24 cellular contexts compared by ENCODE assay signal in the genomic region with DNA sequence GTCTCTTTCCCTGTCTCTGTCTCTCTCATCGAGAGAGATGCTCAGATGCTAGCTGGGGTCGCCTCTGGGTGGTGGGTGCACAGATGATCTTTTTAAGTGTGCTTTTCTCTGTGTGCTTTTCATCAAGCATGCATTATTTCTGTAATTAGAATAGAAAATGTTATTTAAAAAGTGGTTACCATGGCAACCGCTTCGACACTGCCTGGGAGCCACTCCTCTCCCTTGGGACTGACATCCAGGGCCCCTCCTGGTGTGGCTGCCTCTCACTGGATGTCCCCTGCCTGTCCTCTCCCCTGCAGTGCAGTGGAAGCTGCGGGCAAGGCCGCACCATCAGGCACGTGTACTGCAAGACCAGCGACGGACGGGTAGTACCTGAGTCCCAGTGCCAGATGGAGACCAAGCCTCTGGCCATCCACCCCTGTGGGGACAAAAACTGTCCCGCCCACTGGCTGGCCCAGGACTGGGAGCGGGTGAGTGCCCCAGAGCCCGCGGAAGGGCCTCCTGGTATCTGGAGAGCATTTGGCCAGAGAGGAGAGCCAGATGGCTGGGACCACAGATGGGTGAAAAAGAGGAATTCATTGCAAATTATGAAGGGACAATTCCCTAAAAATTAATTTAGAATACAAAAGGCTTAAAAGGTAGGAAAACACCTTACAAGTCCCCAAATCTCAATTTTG. TPM values are rescaled to one million over a fixed set of nuclear protein-coding genes. Genes with fewer than 3 reads are reported as not detected.
DNase-seq lines count a peak whose midpoint lies in the region; ATAC-seq, FAIRE-seq and TF ChIP-seq lines count a peak whose summit lies in the region.
"Had no signal": no experiment of that assay in that cellular context is flagged by ENCODE, and none has a peak within 500 bp of the region (broad histone marks: within the 10 kb centered on the region; RNA-seq: fewer than 3 reads in every experiment).

No MANE protein-coding gene starts in this region.

- no peaks in the 10 kb centered on the region for H4K20me1 ChIP-seq in BLaER1
- H4K20me1 ChIP-seq in IMR-90 (ENCODE audit: insufficient read depth, low read length), result no peaks in the 10 kb centered on the region
- no peaks in the 10 kb centered on the region for H4K20me1 ChIP-seq in GM12878 (ENCODE audit: control insufficient read depth, insufficient read depth)

- H4K91ac ChIP-seq in IMR-90 (ENCODE audit: insufficient read depth, low read depth, low read length), result no peak overlapping the region

- H3K27me3 ChIP-seq in BLaER1 (peaks cover 6% of the 10 kb centered on the region; the same call in 1 of the 2 replicates), IMR-90 (ENCODE audit: control insufficient read depth, insufficient read depth, low read length) (peaks cover 49% of the 10 kb centered on the region), GM12878 (replicated peaks in 1 of 2; ENCODE audit: control insufficient read depth in 2 of 2, insufficient read depth in 2 of 2, low read length in 1 of 2) (no peaks in the 10 kb centered on the region; a peak in 1 of 4 replicates)
- no peaks in the 10 kb centered on the region for H3K27me3 ChIP-seq in naive thymus-derived CD4-positive, alpha-beta T cell (ENCODE audit: control insufficient read depth in 2 of 2, insufficient read depth in 2 of 2, low read length in 2 of 2)
- H3K27me3 ChIP-seq: BE2C, Peyer's patch had no signal

- H3K4me1 ChIP-seq in BLaER1 (peaks cover 85% of the 10 kb centered on the region), IMR-90 (ENCODE audit: control insufficient read depth, insufficient read depth, low read length) (no peaks in the 10 kb centered on the region), GM12878 (ENCODE audit: control insufficient read depth, insufficient read depth, low read length) (no peaks in the 10 kb centered on the region)
- no peaks in the 10 kb centered on the region for H3K4me1 ChIP-seq in naive thymus-derived CD4-positive, alpha-beta T cell (ENCODE audit: control insufficient read depth in 2 of 2, insufficient read depth in 2 of 2, low read length in 2 of 2)
- H3K4me1 ChIP-seq: A549, Caco-2, Peyer's patch had no signal

- H3K9me3 ChIP-seq in BLaER1 (no peaks in the 10 kb centered on the region), IMR-90 (ENCODE audit: control insufficient read depth, insufficient read depth, low read length) (no peaks in the 10 kb centered on the region), GM12878 (replicated peaks; ENCODE audit: control insufficient read depth, insufficient read depth, low read length) (no peaks in the 10 kb centered on the region)
- no peaks in the 10 kb centered on the region for H3K9me3 ChIP-seq in naive thymus-derived CD4-positive, alpha-beta T cell (ENCODE audit: control insufficient read depth in 2 of 3, low read length in 3 of 3)
- H3K9me3 ChIP-seq: A549, BE2C, Caco-2, Peyer's patch had no signal

- TF ChIP-seq POLR2A in IMR-90 (IDR thresholded peaks at IDR 0.05; ENCODE audit: low read depth, low read length) (no peak), GM12878 (IDR thresholded peaks at IDR 0.05; ENCODE audit: low read depth, low read length) (no peak)

- H3K27ac ChIP-seq in BLaER1 (no peak overlapping the region), IMR-90 (ENCODE audit: insufficient read depth, low read length) (no peak overlapping the region), GM12878 (ENCODE audit: control insufficient read depth, insufficient read depth) (no peak overlapping the region)
- no peak overlapping the region for H3K27ac ChIP-seq in naive thymus-derived CD4-positive, alpha-beta T cell (ENCODE audit: low read depth, low read length)
- H3K27ac ChIP-seq: A549, Peyer's patch had no signal

- H3K4me1 Mint-ChIP-seq in nephron progenitor cell (peaks cover 41% of the 10 kb centered on the region), Calu3 (ENCODE audit: low read depth, unreplicated experiment) (no peaks in the 10 kb centered on the region)
- H3K4me1 Mint-ChIP-seq in naive thymus-derived CD4-positive, alpha-beta T cell, result no peaks in the 10 kb centered on the region

- H2BK20ac ChIP-seq in IMR-90 (ENCODE audit: low read depth, low read length), result no peak overlapping the region

- no peak for TF ChIP-seq EP300 in GM12878 (IDR thresholded peaks at IDR 0.05; ENCODE audit: borderline replicate concordance in 1 of 2, control insufficient read depth in 1 of 2, low read depth in 2 of 2, low read length in 2 of 2)

- H3K4me3 ChIP-seq in BLaER1 (no peak overlapping the region), IMR-90 (ENCODE audit: insufficient read depth, low read depth, low read length) (no peak overlapping the region), GM12878 (no peak overlapping the region)
- no peak overlapping the region for H3K4me3 ChIP-seq in naive thymus-derived CD4-positive, alpha-beta T cell (ENCODE audit: low read length)
- H3K4me3 ChIP-seq: A549, Peyer's patch had no signal

- H2BK5ac ChIP-seq in IMR-90 (ENCODE audit: low read depth, low read length, poor library complexity, severe bottlenecking), result no peak overlapping the region

- CTCF ChIA-PET in IMR-90 (lab: Yijun Ruan, JAX) (no interaction called here), GM12878 (lab: Yijun Ruan, JAX) (no interaction called here), Calu3 (lab: Charles Lee) (no interaction called here)
- CTCF ChIA-PET in naive thymus-derived CD4-positive, alpha-beta T cell (lab: Charles Lee), result no interaction called here

- H3K18ac ChIP-seq in IMR-90 (ENCODE audit: low read depth, low read length), result no peak overlapping the region

- H2AFZ ChIP-seq in IMR-90 (replicated peaks; ENCODE audit: low read length, poor library complexity) (no peak overlapping the region), GM12878 (ENCODE audit: control insufficient read depth, low read depth, low read length) (no peak overlapping the region)

- H4K5ac ChIP-seq in IMR-90 (ENCODE audit: low read depth, low read length), result no peak overlapping the region

- H3K14ac ChIP-seq in IMR-90 (replicated peaks; ENCODE audit: low read depth, low read length), result no peak overlapping the region

- peak overlapping the region; percentile 27 for H3K27ac Mint-ChIP-seq in nephron progenitor cell
- peak overlapping the region in 1 of 9 donors; percentile 65 for H3K27ac Mint-ChIP-seq in naive thymus-derived CD4-positive, alpha-beta T cell
- H3K27ac Mint-ChIP-seq in Calu3 (ENCODE audit: unreplicated experiment), result no peak overlapping the region
- H3K27ac Mint-ChIP-seq: CD4-positive, alpha-beta T cell had no signal

- SMC1A ChIA-PET in GM12878 (lab: Charles Lee; ENCODE audit: uncharacterized antibody, unreplicated experiment), result no interaction called here

- 74% methylated on average over 4 of the region's 14 CpGs; no CpG with 5 or more reads in 1 of the 2 experiments for WGBS in IMR-90 (ENCODE audit: extremely low coverage in 2 of 2, insufficient read length in 1 of 2), 2 experiments
- WGBS in GM12878 (ENCODE audit: insufficient coverage, insufficient replicate concordance, low lambda C conversion rate, missing lambda C conversion rate), result 57% methylated on average over 14 of the region's 14 CpGs

- H2AK9ac ChIP-seq in IMR-90 (replicated peaks; ENCODE audit: low read depth, low read length, poor library complexity), result peak overlapping the region; percentile 25

- H3K79me1 ChIP-seq in IMR-90 (ENCODE audit: low read depth in 1 of 2, low read length in 2 of 2), result no peaks in the 10 kb centered on the region

- dilution Hi-C loops in IMR-90 (cut with HindIII; ENCODE audit: low sequenced_read_pairs, unreplicated experiment), result no loop called here

- in situ Hi-C loops in IMR-90 (cut with MboI; ENCODE audit: low sequenced_read_pairs) (no loop called here), GM12878 (cut with MboI) (no loop called here)

- H3K36me3 ChIP-seq in BLaER1 (no peaks in the 10 kb centered on the region), IMR-90 (ENCODE audit: control insufficient read depth, insufficient read depth, low read length) (no peaks in the 10 kb centered on the region), GM12878 (ENCODE audit: control insufficient read depth in 2 of 2, insufficient read depth in 2 of 2, low read length in 1 of 2) (no peaks in the 10 kb centered on the region)
- H3K36me3 ChIP-seq in naive thymus-derived CD4-positive, alpha-beta T cell (ENCODE audit: control insufficient read depth in 2 of 3, insufficient read depth in 3 of 3, low read length in 3 of 3), result no peaks in the 10 kb centered on the region
- H3K36me3 ChIP-seq: BE2C, Peyer's patch had no signal

- no peak for FAIRE-seq in GM12878 (lab: Jason Lieb, UNC)
- FAIRE-seq: A549, H1 had no signal

- no TSS peak for BruUV-seq in IMR-90 (replicated peaks; lab: Mats Ljungman, UMichigan)
- BruUV-seq in GM12878 (replicated peaks; lab: Mats Ljungman, UMichigan), result no TSS peak
- BruUV-seq in Calu3 (replicated peaks; lab: Mats Ljungman, UMichigan), result no TSS peak

- H2BK120ac ChIP-seq in IMR-90 (ENCODE audit: low read depth, low read length), result no peak overlapping the region

- H3K9me3 Mint-ChIP-seq in nephron progenitor cell (no peaks in the 10 kb centered on the region), Calu3 (ENCODE audit: low read depth, unreplicated experiment) (no peaks in the 10 kb centered on the region)
- no peaks in the 10 kb centered on the region for H3K9me3 Mint-ChIP-seq in naive thymus-derived CD4-positive, alpha-beta T cell
- H3K9me3 Mint-ChIP-seq: CD4-positive, alpha-beta T cell had no signal

- intact Hi-C loops in IMR-90 (cut with micrococcal nuclease), result no loop called here
- intact Hi-C loops in GM12878 (cut with micrococcal nuclease; ENCODE audit: unreplicated experiment), result no loop called here
- intact Hi-C loops in naive thymus-derived CD4-positive, alpha-beta T cell (cut with micrococcal nuclease), result no loop called here
- intact Hi-C loops in Calu3 (cut with micrococcal nuclease; ENCODE audit: unreplicated experiment), result no loop called here

- no peak overlapping the region for H3K56ac ChIP-seq in IMR-90 (ENCODE audit: extremely low read depth, insufficient read depth, low read length)

- no peak overlapping the region for H2BK15ac ChIP-seq in IMR-90 (ENCODE audit: low read depth, low read length)

- H3K4me2 ChIP-seq in BLaER1 (peak overlapping the region; percentile 85), IMR-90 (ENCODE audit: low read depth, low read length) (no peak overlapping the region), GM12878 (ENCODE audit: control insufficient read depth, insufficient read depth) (no peak overlapping the region)
- H3K4me2 ChIP-seq: A549 had no signal

- no peak overlapping the region for H2AK5ac ChIP-seq in IMR-90 (ENCODE audit: low read depth, low read length)

- RAD21 ChIA-PET in GM12878 (lab: Charles Lee; ENCODE audit: unreplicated experiment), result no interaction called here

- DNase-seq in IMR-90 (no peak), GM12878 (ENCODE audit: low read depth, low spot score) (no peak), nephron progenitor cell (no peak), Calu3 (no peak)
- no peak for DNase-seq in naive thymus-derived CD4-positive, alpha-beta T cell
- DNase-seq: BE2C; Caco-2; CD4-positive, alpha-beta T cell; GDM1; Kasumi-1; NCI-H187; NCI-H2107; NCI-H2227 treated with DMSO at 0.1 percent for 48 hours; NCI-H510A; NCI-H774; Peyer's patch had no signal

- no peak overlapping the region for H3K4ac ChIP-seq in IMR-90 (ENCODE audit: low read depth, low read length)

- no peaks in the 10 kb centered on the region for H3K9me1 ChIP-seq in IMR-90 (ENCODE audit: insufficient read depth, low read length)

- H3K9ac ChIP-seq in BLaER1 (no peak overlapping the region), IMR-90 (ENCODE audit: low read depth, low read length) (no peak overlapping the region), GM12878 (ENCODE audit: control insufficient read depth, insufficient read depth, low read length) (no peak overlapping the region)

- TF ChIP-seq CTCF in IMR-90 (conservative IDR thresholded peaks at IDR 0.05; ENCODE audit: low read depth, low read length), result no peak
- TF ChIP-seq CTCF in GM12878 (IDR thresholded peaks at IDR 0.05 in 2 of 3, conservative IDR thresholded peaks at IDR 0.05 in 1 of 3; ENCODE audit: control insufficient read depth in 2 of 3, extremely low read depth in 1 of 3, insufficient read depth in 1 of 3, low read depth in 3 of 3, low read length in 3 of 3), result no peak
- no peak for TF ChIP-seq CTCF in nephron progenitor cell (IDR thresholded peaks at IDR 0.05)
- no peak for TF ChIP-seq CTCF in Calu3 (IDR thresholded peaks at IDR 0.05; ENCODE audit: unreplicated experiment)

- H4K8ac ChIP-seq in IMR-90 (ENCODE audit: low read depth in 2 of 2, low read length in 2 of 2), result no peak overlapping the region

- H3K23ac ChIP-seq in IMR-90 (ENCODE audit: low read depth, low read length), result no peak overlapping the region

- ATAC-seq in IMR-90 (ENCODE audit: low read depth) (no peak), GM12878 (no peak), HG02610 (IDR thresholded peaks at IDR 0.05; ENCODE audit: unreplicated experiment) (no peak)
- no peak for ATAC-seq in naive thymus-derived CD4-positive, alpha-beta T cell
- ATAC-seq: A549, HCT116 had no signal

- POLR2A ChIA-PET in IMR-90 (lab: Charles Lee; ENCODE audit: unreplicated experiment) (no interaction called here), GM12878 (lab: Charles Lee) (no interaction called here)
- POLR2A ChIA-PET in naive thymus-derived CD4-positive, alpha-beta T cell (lab: Charles Lee), result interaction anchor here (0.7 kb wide), 1 partner anchor 1156 kb away, joined by 3 read pairs; no protein-coding TSS in a partner anchor

- H3K27me3 Mint-ChIP-seq in nephron progenitor cell (ENCODE audit: low read depth, poor library complexity) (peaks cover 7% of the 10 kb centered on the region), Calu3 (ENCODE audit: unreplicated experiment) (peaks cover 67% of the 10 kb centered on the region)
- no peaks in the 10 kb centered on the region for H3K27me3 Mint-ChIP-seq in naive thymus-derived CD4-positive, alpha-beta T cell

- TF ChIP-seq RAD21 in IMR-90 (IDR thresholded peaks at IDR 0.05; ENCODE audit: low read length) (no peak), GM12878 (IDR thresholded peaks at IDR 0.05; ENCODE audit: insufficient read depth, low read depth, low read length) (no peak)

- H3K4me3 Mint-ChIP-seq in nephron progenitor cell, result no peak overlapping the region
- H3K4me3 Mint-ChIP-seq in naive thymus-derived CD4-positive, alpha-beta T cell, result no peak overlapping the region
- no peak overlapping the region for H3K4me3 Mint-ChIP-seq in Calu3 (ENCODE audit: low read depth, unreplicated experiment)
- H3K4me3 Mint-ChIP-seq: CD4-positive, alpha-beta T cell had no signal

- no peaks in the 10 kb centered on the region for H3K79me2 ChIP-seq in GM12878 (ENCODE audit: control insufficient read depth, insufficient read depth, low read length)

- H3K36me3 Mint-ChIP-seq in nephron progenitor cell (ENCODE audit: low read depth) (no peaks in the 10 kb centered on the region), Calu3 (ENCODE audit: insufficient read depth, unreplicated experiment) (no peaks in the 10 kb centered on the region)
- no peaks in the 10 kb centered on the region for H3K36me3 Mint-ChIP-seq in naive thymus-derived CD4-positive, alpha-beta T cell

RNA-seq across cellular contexts. Expression of a gene that starts 34.7 kb away (rescaled TPM):
- total RNA-seq in IMR-90 (2012; rRNA removed) (not detected in 2 replicates), GM12878 (2014; rRNA removed) (not detected in 2 replicates), GM12878 (2014; rRNA removed; fragmentation: Illumina TruSeq; extraction: Trizol) (not detected in 2 replicates), GM12878 (2021) (0.05 TPM in 1 of 2 replicates, not detected in the other), Calu3 (2022) (0.14 TPM in 1 of 2 replicates, not detected in the other)
- polyA plus RNA-seq in IMR-90 (2012; rRNA removed) (not detected in 2 replicates), GM12878 (2011; rRNA removed) (0.07 TPM in 1 of 2 replicates, not detected in the other), GM12878 (2014; fragmentation: Illumina TruSeq; extraction: Trizol) (not detected in 2 replicates), GM12878 (2014; fragmentation: Nextera tagmentation; extraction: Ambion mirVana) (not detected), GM12878 (2014; rRNA removed) (0.04 TPM in 1 of 2 replicates, not detected in the other), GM12878 (2016; fragmentation: Nextera tagmentation; extraction: Ambion mirVana) (not detected)
- polyA plus RNA-seq in IMR-90 (2012; cell fraction: cytosol; rRNA removed), result 0.02 TPM in 1 of 2 replicates, not detected in the other
- polyA plus RNA-seq in IMR-90 (2012; cell fraction: nucleus; rRNA removed; ENCODE audit: low replicate concordance), result 0.04 TPM in 1 of 2 replicates, not detected in the other
- not detected in 2 replicates for total RNA-seq in GM12878 (2013; cell fraction: nucleolus; rRNA removed)
- not detected for polyA plus RNA-seq in GM12878 (2011; ENCODE audit: low read depth)
- 0.10 and 0.12 TPM in 2 replicates for polyA plus RNA-seq in GM12878 (2011; cell fraction: cytosol; rRNA removed)
- 0.35 and 0.40 TPM in 2 replicates for polyA plus RNA-seq in GM12878 (2011; cell fraction: nucleus; rRNA removed)
- 0.10 TPM in 1 of 2 replicates, not detected in the other for polyA plus RNA-seq in GM12878 (2012)
- polyA minus RNA-seq in GM12878 (2011; rRNA and poly(A)+ RNA removed), result 0.21 and 0.22 TPM in 2 replicates
- not detected in 2 replicates for polyA minus RNA-seq in GM12878 (2011; cell fraction: cytosol; rRNA and poly(A)+ RNA removed)
- 0.12 and 0.19 TPM in 2 replicates for polyA minus RNA-seq in GM12878 (2011; cell fraction: nucleus; rRNA and poly(A)+ RNA removed)
- total RNA-seq in naive thymus-derived CD4-positive, alpha-beta T cell, result 1 to 10 TPM in 1 of 5 experiments, under 1 TPM in 3, not detected in 1; 0.69 to 2.7 (median 0.81) TPM
- polyA plus RNA-seq in naive thymus-derived CD4-positive, alpha-beta T cell, result under 1 TPM; 0.16 to 0.19 TPM
- total RNA-seq: Daoy; MCF 10A; T-helper 1 cell treated with Interleukin-12 subunit alpha and Interleukin-12 subunit beta and Interleukin-4 antibody, amounts not matched to agents 30 ng/mL and 1 ng/mL, for 36 hours had no signal
- polyA plus RNA-seq: A549 had no signal

RNA-seq across cellular contexts. Expression of a gene that starts 39.9 kb away (rescaled TPM):
- total RNA-seq in IMR-90 (2012; rRNA removed) (not detected in 2 replicates), GM12878 (2014; rRNA removed) (not detected in 2 replicates), GM12878 (2014; rRNA removed; fragmentation: Illumina TruSeq; extraction: Trizol) (not detected in 2 replicates), GM12878 (2021) (not detected in 2 replicates), Calu3 (2022) (not detected in 2 replicates)
- polyA plus RNA-seq in IMR-90 (2012; rRNA removed) (not detected in 2 replicates), GM12878 (2011; rRNA removed) (not detected in 2 replicates), GM12878 (2014; fragmentation: Illumina TruSeq; extraction: Trizol) (not detected in 2 replicates), GM12878 (2014; fragmentation: Nextera tagmentation; extraction: Ambion mirVana) (not detected), GM12878 (2014; rRNA removed) (not detected in 2 replicates), GM12878 (2016; fragmentation: Nextera tagmentation; extraction: Ambion mirVana) (not detected)
- not detected in 2 replicates for polyA plus RNA-seq in IMR-90 (2012; cell fraction: cytosol; rRNA removed)
- not detected in 2 replicates for polyA plus RNA-seq in IMR-90 (2012; cell fraction: nucleus; rRNA removed; ENCODE audit: low replicate concordance)
- total RNA-seq in GM12878 (2013; cell fraction: nucleolus; rRNA removed), result not detected in 2 replicates
- polyA plus RNA-seq in GM12878 (2011; ENCODE audit: low read depth), result not detected
- polyA plus RNA-seq in GM12878 (2011; cell fraction: cytosol; rRNA removed), result not detected in 2 replicates
- 0.13 and 0.28 TPM in 2 replicates for polyA plus RNA-seq in GM12878 (2011; cell fraction: nucleus; rRNA removed)
- not detected in 2 replicates for polyA plus RNA-seq in GM12878 (2012)
- polyA minus RNA-seq in GM12878 (2011; rRNA and poly(A)+ RNA removed), result not detected in 2 replicates
- not detected in 2 replicates for polyA minus RNA-seq in GM12878 (2011; cell fraction: cytosol; rRNA and poly(A)+ RNA removed)
- polyA minus RNA-seq in GM12878 (2011; cell fraction: nucleus; rRNA and poly(A)+ RNA removed), result 0.36 TPM in 1 of 2 replicates, not detected in the other
- total RNA-seq in naive thymus-derived CD4-positive, alpha-beta T cell, result not detected
- polyA plus RNA-seq in naive thymus-derived CD4-positive, alpha-beta T cell, result not detected
- total RNA-seq: Caco-2; CD4-positive, alpha-beta T cell; Daoy; MCF 10A; Peyer's patch; T-helper 1 cell treated with Interleukin-12 subunit alpha and Interleukin-12 subunit beta and Interleukin-4 antibody, amounts not matched to agents 30 ng/mL and 1 ng/mL, for 36 hours had no signal
- polyA plus RNA-seq: A549 had no signal

RNA-seq across cellular contexts. Expression of a gene that starts 44.5 kb away (rescaled TPM):
- total RNA-seq in IMR-90 (2012; rRNA removed), result not detected in 2 replicates
- not detected in 2 replicates for polyA plus RNA-seq in IMR-90 (2012; rRNA removed)
- not detected in 2 replicates for polyA plus RNA-seq in IMR-90 (2012; cell fraction: cytosol; rRNA removed)
- polyA plus RNA-seq in IMR-90 (2012; cell fraction: nucleus; rRNA removed; ENCODE audit: low replicate concordance), result not detected in 2 replicates
- not detected in 2 replicates for total RNA-seq in GM12878 (2013; cell fraction: nucleolus; rRNA removed)
- not detected in 2 replicates for total RNA-seq in GM12878 (2014; rRNA removed)
- total RNA-seq in GM12878 (2014; rRNA removed; fragmentation: Illumina TruSeq; extraction: Trizol), result not detected in 2 replicates
- total RNA-seq in GM12878 (2021), result not detected in 2 replicates
- polyA plus RNA-seq in GM12878 (2011; ENCODE audit: low read depth), result not detected
- polyA plus RNA-seq in GM12878 (2011; rRNA removed), result not detected in 2 replicates
- not detected in 2 replicates for polyA plus RNA-seq in GM12878 (2011; cell fraction: cytosol; rRNA removed)
- not detected in 2 replicates for polyA plus RNA-seq in GM12878 (2011; cell fraction: nucleus; rRNA removed)
- polyA plus RNA-seq in GM12878 (2012), result not detected in 2 replicates
- not detected in 2 replicates for polyA plus RNA-seq in GM12878 (2014; fragmentation: Illumina TruSeq; extraction: Trizol)
- not detected for polyA plus RNA-seq in GM12878 (2014; fragmentation: Nextera tagmentation; extraction: Ambion mirVana)
- not detected in 2 replicates for polyA plus RNA-seq in GM12878 (2014; rRNA removed)
- not detected for polyA plus RNA-seq in GM12878 (2016; fragmentation: Nextera tagmentation; extraction: Ambion mirVana)
- not detected in 2 replicates for polyA minus RNA-seq in GM12878 (2011; rRNA and poly(A)+ RNA removed)
- not detected in 2 replicates for polyA minus RNA-seq in GM12878 (2011; cell fraction: cytosol; rRNA and poly(A)+ RNA removed)
- polyA minus RNA-seq in GM12878 (2011; cell fraction: nucleus; rRNA and poly(A)+ RNA removed), result not detected in 2 replicates
- not detected for total RNA-seq in naive thymus-derived CD4-positive, alpha-beta T cell
- not detected for polyA plus RNA-seq in naive thymus-derived CD4-positive, alpha-beta T cell
- not detected in 2 replicates for total RNA-seq in Calu3 (2022)
- total RNA-seq: Caco-2; CD4-positive, alpha-beta T cell; Daoy; H1; MCF 10A; Peyer's patch; T-helper 1 cell treated with Interleukin-12 subunit alpha and Interleukin-12 subunit beta and Interleukin-4 antibody, amounts not matched to agents 30 ng/mL and 1 ng/mL, for 36 hours had no signal
- polyA plus RNA-seq: A549, H1 had no signal
